ENCODE assay signal across 9 cellular contexts in the genomic region with DNA sequence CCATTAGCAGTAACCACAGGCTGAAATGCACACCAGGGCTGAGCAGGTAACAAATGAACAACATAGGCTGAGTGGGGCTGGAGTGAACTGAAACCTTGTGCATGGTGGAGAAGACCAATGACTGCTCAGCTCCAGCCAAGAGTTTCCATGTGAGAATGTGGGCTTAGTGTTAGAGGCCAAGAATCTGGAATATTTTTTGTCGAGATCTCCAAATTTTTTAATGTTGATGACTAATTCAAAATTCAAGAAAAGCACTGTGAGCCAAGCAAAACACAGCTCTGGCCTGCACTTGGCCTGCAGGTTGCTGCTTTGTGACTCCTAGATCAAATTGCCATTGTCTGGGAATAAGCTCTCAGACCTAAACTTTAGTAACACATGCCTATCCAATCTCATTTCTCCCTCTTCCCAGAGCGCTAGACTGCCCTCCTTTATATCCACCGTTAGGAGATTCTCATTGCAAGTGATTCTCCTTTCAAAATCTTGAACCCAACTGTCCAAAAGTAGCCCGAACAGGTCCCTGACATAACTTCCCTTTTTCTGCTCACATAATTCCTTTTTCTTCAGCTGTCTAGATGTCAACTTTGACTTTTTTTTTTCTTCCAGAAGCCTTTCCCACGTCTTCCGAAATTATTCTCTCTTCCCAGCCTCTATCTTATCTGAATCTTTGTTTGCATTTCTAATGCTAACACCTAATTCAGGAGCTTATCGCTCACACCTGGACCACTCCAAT. TPM values are rescaled to one million over a fixed set of nuclear protein-coding genes. Genes with fewer than 3 reads are reported as not detected.
DNase-seq lines count a peak whose midpoint lies in the region; ATAC-seq and TF ChIP-seq lines count a peak whose summit lies in the region.
"Had no signal": no experiment of that assay in that cellular context is flagged by ENCODE, and none has a peak within 500 bp of the region (broad histone marks: within the 10 kb centered on the region; RNA-seq: fewer than 3 reads in every experiment).

No MANE protein-coding gene starts in this region.

- CTCF ChIA-PET in HEK293 (lab: Yijun Ruan, JAX), result interaction anchor here (1.1 to 1.7 kb wide), 2 partner anchors 63 to 212 kb away, joined by 4 read pairs; no protein-coding TSS in a partner anchor

- H3K4me1 ChIP-seq in HEK293 (ENCODE audit: control insufficient read depth, insufficient read depth, low read length), result no peaks in the 10 kb centered on the region

- H3K27ac Mint-ChIP-seq in activated T-helper 1 cell treated with anti-CD3 and anti-CD28 coated beads, Interleukin-12 subunit alpha, Interleukin-12 subunit beta, Interleukin-2, Interleukin-4 antibody, amounts not matched to agents 30 ng/mL and 10 ng/mL and 1 ng/mL, durations not matched to agents 14 hours and 24 hours and 36 hours, result peak overlapping the region; percentile 45
- peak overlapping the region; percentile 22 for H3K27ac Mint-ChIP-seq in stimulated activated naive B cell treated with anti-CD40 and anti-IgM and Interleukin-4, amounts not matched to agents 10 μg/mL and 1 μg/mL and 100 μg/mL, for 72 hours
- H3K27ac Mint-ChIP-seq in immature natural killer cell, result peak overlapping the region in 1 of 6 donors; percentile 9

- H3K4me1 Mint-ChIP-seq in activated T-helper 1 cell treated with anti-CD3 and anti-CD28 coated beads, Interleukin-12 subunit alpha, Interleukin-12 subunit beta, Interleukin-2, Interleukin-4 antibody, amounts not matched to agents 30 ng/mL and 10 ng/mL and 1 ng/mL, durations not matched to agents 14 hours and 24 hours and 36 hours (ENCODE audit: low read depth), result peaks cover 87% of the 10 kb centered on the region
- H3K4me1 Mint-ChIP-seq in stimulated activated naive B cell treated with anti-CD40 and anti-IgM and Interleukin-4, amounts not matched to agents 10 μg/mL and 1 μg/mL and 100 μg/mL, for 72 hours, result peaks cover 35 to 58% of the 10 kb centered on the region in 2 donors
- peaks cover 49 to 84% of the 10 kb centered on the region in 2 donors for H3K4me1 Mint-ChIP-seq in immature natural killer cell

- no peak for DNase-seq in activated T-helper 1 cell treated with anti-CD3 and anti-CD28 coated beads, Interleukin-12 subunit alpha, Interleukin-12 subunit beta, Interleukin-2, Interleukin-4 antibody, amounts not matched to agents 30 ng/mL and 10 ng/mL and 1 ng/mL, durations not matched to agents 14 hours and 24 hours and 36 hours (ENCODE audit: low spot score)
- DNase-seq in left cardiac atrium, result no peak
- no peak for DNase-seq in stimulated activated naive B cell treated with anti-CD40 and anti-IgM and Interleukin-4, amounts not matched to agents 10 μg/mL and 1 μg/mL and 100 μg/mL, for 72 hours
- DNase-seq in NCI-H2227 treated with DMSO at 0.1 percent for 48 hours (lab: John Stamatoyannopoulos, UW), result no peak
- no peak for DNase-seq in immature natural killer cell
- DNase-seq: effector memory CD8-positive, alpha-beta T cell had no signal

- H3K36me3 ChIP-seq in HEK293 (ENCODE audit: control insufficient read depth in 2 of 2, insufficient read depth in 1 of 2, low read length in 2 of 2), result no peaks in the 10 kb centered on the region

- no peak overlapping the region for H3K4me3 Mint-ChIP-seq in activated T-helper 1 cell treated with anti-CD3 and anti-CD28 coated beads, Interleukin-12 subunit alpha, Interleukin-12 subunit beta, Interleukin-2, Interleukin-4 antibody, amounts not matched to agents 30 ng/mL and 10 ng/mL and 1 ng/mL, durations not matched to agents 14 hours and 24 hours and 36 hours
- H3K4me3 Mint-ChIP-seq in stimulated activated naive B cell treated with anti-CD40 and anti-IgM and Interleukin-4, amounts not matched to agents 10 μg/mL and 1 μg/mL and 100 μg/mL, for 72 hours, result no peak overlapping the region
- no peak overlapping the region for H3K4me3 Mint-ChIP-seq in immature natural killer cell
- H3K4me3 Mint-ChIP-seq: effector memory CD8-positive, alpha-beta T cell had no signal

- H3K9me3 Mint-ChIP-seq in activated T-helper 1 cell treated with anti-CD3 and anti-CD28 coated beads, Interleukin-12 subunit alpha, Interleukin-12 subunit beta, Interleukin-2, Interleukin-4 antibody, amounts not matched to agents 30 ng/mL and 10 ng/mL and 1 ng/mL, durations not matched to agents 14 hours and 24 hours and 36 hours, result no peaks in the 10 kb centered on the region
- no peaks in the 10 kb centered on the region for H3K9me3 Mint-ChIP-seq in stimulated activated naive B cell treated with anti-CD40 and anti-IgM and Interleukin-4, amounts not matched to agents 10 μg/mL and 1 μg/mL and 100 μg/mL, for 72 hours
- H3K9me3 Mint-ChIP-seq in immature natural killer cell, result no peaks in the 10 kb centered on the region
- H3K9me3 Mint-ChIP-seq: effector memory CD8-positive, alpha-beta T cell had no signal

- intact Hi-C loops in activated T-helper 1 cell treated with anti-CD3 and anti-CD28 coated beads, Interleukin-12 subunit alpha, Interleukin-12 subunit beta, Interleukin-2, Interleukin-4 antibody, amounts not matched to agents 30 ng/mL and 10 ng/mL and 1 ng/mL, durations not matched to agents 14 hours and 24 hours and 36 hours (cut with micrococcal nuclease), result no loop called here
- intact Hi-C loops in left cardiac atrium (cut with DNase I), result no loop called here

- no peak overlapping the region for H3K27ac ChIP-seq in HEK293 (ENCODE audit: extremely low read depth, low read depth, low read length)

- no peaks in the 10 kb centered on the region for H3K9me3 ChIP-seq in HEK293 (ENCODE audit: control insufficient read depth, insufficient read depth, low read depth, low read length)

- H3K27me3 Mint-ChIP-seq in activated T-helper 1 cell treated with anti-CD3 and anti-CD28 coated beads, Interleukin-12 subunit alpha, Interleukin-12 subunit beta, Interleukin-2, Interleukin-4 antibody, amounts not matched to agents 30 ng/mL and 10 ng/mL and 1 ng/mL, durations not matched to agents 14 hours and 24 hours and 36 hours (ENCODE audit: insufficient read depth), result no peaks in the 10 kb centered on the region
- no peaks in the 10 kb centered on the region for H3K27me3 Mint-ChIP-seq in stimulated activated naive B cell treated with anti-CD40 and anti-IgM and Interleukin-4, amounts not matched to agents 10 μg/mL and 1 μg/mL and 100 μg/mL, for 72 hours
- H3K27me3 Mint-ChIP-seq in immature natural killer cell (ENCODE audit: low read depth in 3 of 3), result peaks cover 0 to 4% (median 0%) of the 10 kb centered on the region in 3 donors
- H3K27me3 Mint-ChIP-seq: effector memory CD8-positive, alpha-beta T cell had no signal

- TF ChIP-seq CTCF in HEK293 (tag by site-specific recombination; IDR thresholded peaks at IDR 0.05), result no peak

- POLR2A ChIA-PET in HEK293 (lab: Yijun Ruan, JAX), result no interaction called here

- H3K4me3 ChIP-seq in HEK293 (ENCODE audit: low read depth, low read length), result no peak overlapping the region

- H3K36me3 Mint-ChIP-seq in activated T-helper 1 cell treated with anti-CD3 and anti-CD28 coated beads, Interleukin-12 subunit alpha, Interleukin-12 subunit beta, Interleukin-2, Interleukin-4 antibody, amounts not matched to agents 30 ng/mL and 10 ng/mL and 1 ng/mL, durations not matched to agents 14 hours and 24 hours and 36 hours (ENCODE audit: low read depth), result peaks cover 56% of the 10 kb centered on the region
- peaks cover 13 to 16% of the 10 kb centered on the region in 2 donors for H3K36me3 Mint-ChIP-seq in stimulated activated naive B cell treated with anti-CD40 and anti-IgM and Interleukin-4, amounts not matched to agents 10 μg/mL and 1 μg/mL and 100 μg/mL, for 72 hours
- peaks cover 0 to 16% (median 7%) of the 10 kb centered on the region in 3 donors for H3K36me3 Mint-ChIP-seq in immature natural killer cell

- peak; percentile 45 to 64 for ATAC-seq in left cardiac atrium
- ATAC-seq in stimulated activated naive B cell treated with anti-CD40 and anti-IgM and Interleukin-4, amounts not matched to agents 10 μg/mL and 1 μg/mL and 100 μg/mL, for 72 hours (replicated peaks), result no peak
- no peak for ATAC-seq in HG03432 (IDR thresholded peaks at IDR 0.05; ENCODE audit: unreplicated experiment)
- ATAC-seq in GM21737 (IDR thresholded peaks at IDR 0.05; ENCODE audit: unreplicated experiment), result no peak
- ATAC-seq: effector memory CD8-positive, alpha-beta T cell had no signal

TF ChIP-seq in HEK293, 187 proteins besides CTCF, POLR2A, EP300 and RAD21 (continues in another document):
- no peak for TF ChIP-seq ZNF548 (tag by site-specific recombination; IDR thresholded peaks at IDR 0.05)
- TF ChIP-seq FEZF1 (tag by site-specific recombination; IDR thresholded peaks at IDR 0.05), result peak; percentile 65
- TF ChIP-seq ZNF639 (tag by site-specific recombination; IDR thresholded peaks at IDR 0.05), result no peak
- TF ChIP-seq KLF1 (tag by site-specific recombination; IDR thresholded peaks at IDR 0.05), result no peak

RNA-seq across cellular contexts. Expression of gene SQOR, which starts 7.5 kb away (rescaled TPM):
- total RNA-seq in activated T-helper 1 cell treated with anti-CD3 and anti-CD28 coated beads, Interleukin-12 subunit alpha, Interleukin-12 subunit beta, Interleukin-2, Interleukin-4 antibody, amounts not matched to agents 30 ng/mL and 10 ng/mL and 1 ng/mL, durations not matched to agents 14 hours and 24 hours and 36 hours, result 96.0 and 100 TPM in 2 replicates
- 10 to 100 TPM; 24.8 to 29.0 TPM for total RNA-seq in left cardiac atrium
- polyA plus RNA-seq in immature natural killer cell, result 100 to 1,000 TPM in 1 of 3 donors, 10 to 100 TPM in 2; 73.6 to 114 (median 82.1) TPM

RNA-seq across cellular contexts. Expression of gene BLOC1S6, which starts 55.2 kb away (rescaled TPM):
- total RNA-seq in activated T-helper 1 cell treated with anti-CD3 and anti-CD28 coated beads, Interleukin-12 subunit alpha, Interleukin-12 subunit beta, Interleukin-2, Interleukin-4 antibody, amounts not matched to agents 30 ng/mL and 10 ng/mL and 1 ng/mL, durations not matched to agents 14 hours and 24 hours and 36 hours, result 50.6 TPM in 2 replicates
- 10 to 100 TPM; 27.7 to 37.0 TPM for total RNA-seq in left cardiac atrium
- polyA plus RNA-seq in immature natural killer cell, result 10 to 100 TPM; 45.0 to 57.1 (median 52.1) TPM

Comparison
In these comparisons a context has a peak if more than half of its experiments do, and no peak if none do; other contexts are left out.
1. ATAC-seq: peak in left cardiac atrium (2 of 2); none in stimulated activated naive B cell treated with anti-CD40 and anti-IgM and Interleukin-4, amounts not matched to agents 10 μg/mL and 1 μg/mL and 100 μg/mL, for 72 hours (0 of 2), HG03432 (single experiment) and GM21737 (single experiment).